Comparison of ENCODE assay signal across 1 cellular context in genomic region chr9:120918931-120919638, GRCh38.
TF ChIP-seq lines count a peak whose summit lies in the region.

No MANE protein-coding gene starts in this region.

TF ChIP-seq in WTC11, 78 proteins besides CTCF, POLR2A, EP300 and RAD21 (continued from another document):
- no peak for TF ChIP-seq ATF6 (CRISPR knock-in tag; IDR thresholded peaks at IDR 0.05)
- TF ChIP-seq CREB1 (CRISPR knock-in tag; IDR thresholded peaks at IDR 0.05), result no peak
- no peak for TF ChIP-seq ZNF219 (CRISPR knock-in tag; IDR thresholded peaks at IDR 0.05; ENCODE audit: borderline replicate concordance)
- TF ChIP-seq AR (CRISPR knock-in tag; IDR thresholded peaks at IDR 0.05), result no peak
- TF ChIP-seq GRHL2 (CRISPR knock-in tag; IDR thresholded peaks at IDR 0.05; ENCODE audit: insufficient replicate concordance, severe bottlenecking), result no peak
- no peak for TF ChIP-seq USF2 (CRISPR knock-in tag; IDR thresholded peaks at IDR 0.05)
- TF ChIP-seq ATF2 (CRISPR knock-in tag; IDR thresholded peaks at IDR 0.05; ENCODE audit: borderline replicate concordance, low read depth), result no peak
- TF ChIP-seq NR1H2 (CRISPR knock-in tag; IDR thresholded peaks at IDR 0.05), result no peak
